32 cellular contexts compared by ENCODE assay signal in the genomic region with DNA sequence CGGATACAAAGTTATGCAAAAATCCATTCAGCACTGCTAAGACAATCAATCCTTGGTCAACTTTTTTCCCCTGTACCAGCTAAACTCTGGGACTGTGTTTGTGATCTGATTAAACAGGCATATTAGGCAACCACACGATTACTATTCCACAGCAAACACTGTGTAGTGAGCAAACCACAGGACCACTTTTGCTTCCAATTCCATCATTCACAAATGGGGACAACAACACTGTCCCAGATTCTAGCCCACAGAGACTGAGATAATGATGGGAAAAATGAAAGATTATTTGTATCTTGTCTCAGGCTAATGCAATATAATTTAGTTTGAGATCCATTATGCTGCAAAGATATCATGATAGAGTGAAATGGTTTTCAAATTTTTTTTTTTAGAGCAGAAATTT.
"Had no signal": no experiment of that assay in that cellular context is flagged by ENCODE, and none has a peak within 500 bp of the region (broad histone marks: within the 10 kb centered on the region; RNA-seq: fewer than 3 reads in every experiment).

No MANE protein-coding gene starts in this region.

- H3K27ac Mint-ChIP-seq: activated CD4-positive, alpha-beta memory T cell treated with anti-CD3 and anti-CD28 coated beads, Interleukin-2, amount 10 ng/mL, durations not matched to agents 7 days and 5 days; activated CD8-positive, alpha-beta memory T cell treated with anti-CD3 and anti-CD28 coated beads, Interleukin-2, amount 10 ng/mL, durations not matched to agents 7 days and 5 days; activated naive CD8-positive, alpha-beta T cell treated with anti-CD3 and anti-CD28 coated beads for 36 hours had no signal

- H3K9me3 ChIP-seq: ascending aorta, body of pancreas, breast epithelium, SJCRH30 had no signal

- H3K27me3 Mint-ChIP-seq: activated CD4-positive, alpha-beta memory T cell treated with anti-CD3 and anti-CD28 coated beads, Interleukin-2, amount 10 ng/mL, durations not matched to agents 7 days and 5 days; activated CD8-positive, alpha-beta memory T cell treated with anti-CD3 and anti-CD28 coated beads, Interleukin-2, amount 10 ng/mL, durations not matched to agents 7 days and 5 days; activated naive CD8-positive, alpha-beta T cell treated with anti-CD3 and anti-CD28 coated beads for 36 hours had no signal

- H3K9ac ChIP-seq: KMS-11 had no signal

- ATAC-seq: activated CD8-positive, alpha-beta memory T cell treated with anti-CD3 and anti-CD28 coated beads, Interleukin-2, amount 10 ng/mL, durations not matched to agents 7 days and 5 days; body of pancreas; Panc1 had no signal

- H3K4me2 ChIP-seq: KMS-11 had no signal

- H3K27me3 ChIP-seq: ascending aorta, body of pancreas, breast epithelium, SJCRH30 had no signal

- H3K4me3 ChIP-seq: ascending aorta, body of pancreas, breast epithelium, SJCRH30 had no signal

- H3K4me3 Mint-ChIP-seq: activated CD4-positive, alpha-beta memory T cell treated with anti-CD3 and anti-CD28 coated beads, Interleukin-2, amount 10 ng/mL, durations not matched to agents 7 days and 5 days; activated CD8-positive, alpha-beta memory T cell treated with anti-CD3 and anti-CD28 coated beads, Interleukin-2, amount 10 ng/mL, durations not matched to agents 7 days and 5 days; activated naive CD8-positive, alpha-beta T cell treated with anti-CD3 and anti-CD28 coated beads for 36 hours had no signal

- H3K4me1 ChIP-seq: ascending aorta, breast epithelium, SJCRH30 had no signal

- H3K36me3 ChIP-seq: ascending aorta, breast epithelium, WERI-Rb-1 had no signal

- DNase-seq: activated CD4-positive, alpha-beta memory T cell treated with anti-CD3 and anti-CD28 coated beads, Interleukin-2, amount 10 ng/mL, durations not matched to agents 7 days and 5 days; activated CD4-positive, alpha-beta T cell treated with anti-CD3 and anti-CD28 coated beads for 1 hour; activated CD4-positive, alpha-beta T cell treated with anti-CD3 and anti-CD28 coated beads for 48 hours; activated CD4-positive, CD25-positive, alpha-beta regulatory T cell; activated CD8-positive, alpha-beta memory T cell treated with anti-CD3 and anti-CD28 coated beads for 24 hours; activated CD8-positive, alpha-beta memory T cell treated with anti-CD3 and anti-CD28 coated beads, Interleukin-2, amount 10 ng/mL, durations not matched to agents 7 days and 5 days; activated CD8-positive, alpha-beta memory T cell treated with anti-CD3 and anti-CD28 coated beads, Interleukin-2, amount 50 U/mL, for 48 hours; activated effector memory CD4-positive, alpha-beta T cell treated with Interleukin-2 at 50 U/mL for 16 hours; activated naive CD4-positive, alpha-beta T cell treated with anti-CD3 and anti-CD28 coated beads, Interleukin-2, amount 50 U/mL, for 16 hours; activated naive CD8-positive, alpha-beta T cell treated with anti-CD3 and anti-CD28 coated beads for 36 hours; activated T-cell treated with anti-CD3 and anti-CD28 coated beads, Interleukin-2, amount 50 U/mL, for 48 hours; amygdala; body of pancreas; MM.1S; MV-4-11; NCI-H1092; NCI-H1436 treated with DMSO at 0.1 percent for 48 hours; NCI-H1694 treated with DMSO at 0.1 percent for 48 hours; NCI-H2029; NCI-H345; NCI-H524 treated with DMSO at 0.1 percent for 48 hours; SHP77; SJCRH30; SW 1271; T-helper 1 cell; T-helper 2 cell; T-helper 9 cell; WERI-Rb-1 had no signal

- H3K4me1 Mint-ChIP-seq: activated CD8-positive, alpha-beta memory T cell treated with anti-CD3 and anti-CD28 coated beads, Interleukin-2, amount 10 ng/mL, durations not matched to agents 7 days and 5 days; activated naive CD8-positive, alpha-beta T cell treated with anti-CD3 and anti-CD28 coated beads for 36 hours had no signal

- H3K27ac ChIP-seq: ascending aorta, body of pancreas, breast epithelium, KMS-11, SJCRH30, WERI-Rb-1 had no signal

- H3K9me3 Mint-ChIP-seq: activated CD4-positive, alpha-beta memory T cell treated with anti-CD3 and anti-CD28 coated beads, Interleukin-2, amount 10 ng/mL, durations not matched to agents 7 days and 5 days; activated naive CD8-positive, alpha-beta T cell treated with anti-CD3 and anti-CD28 coated beads for 36 hours had no signal
